In the genomic region with DNA sequence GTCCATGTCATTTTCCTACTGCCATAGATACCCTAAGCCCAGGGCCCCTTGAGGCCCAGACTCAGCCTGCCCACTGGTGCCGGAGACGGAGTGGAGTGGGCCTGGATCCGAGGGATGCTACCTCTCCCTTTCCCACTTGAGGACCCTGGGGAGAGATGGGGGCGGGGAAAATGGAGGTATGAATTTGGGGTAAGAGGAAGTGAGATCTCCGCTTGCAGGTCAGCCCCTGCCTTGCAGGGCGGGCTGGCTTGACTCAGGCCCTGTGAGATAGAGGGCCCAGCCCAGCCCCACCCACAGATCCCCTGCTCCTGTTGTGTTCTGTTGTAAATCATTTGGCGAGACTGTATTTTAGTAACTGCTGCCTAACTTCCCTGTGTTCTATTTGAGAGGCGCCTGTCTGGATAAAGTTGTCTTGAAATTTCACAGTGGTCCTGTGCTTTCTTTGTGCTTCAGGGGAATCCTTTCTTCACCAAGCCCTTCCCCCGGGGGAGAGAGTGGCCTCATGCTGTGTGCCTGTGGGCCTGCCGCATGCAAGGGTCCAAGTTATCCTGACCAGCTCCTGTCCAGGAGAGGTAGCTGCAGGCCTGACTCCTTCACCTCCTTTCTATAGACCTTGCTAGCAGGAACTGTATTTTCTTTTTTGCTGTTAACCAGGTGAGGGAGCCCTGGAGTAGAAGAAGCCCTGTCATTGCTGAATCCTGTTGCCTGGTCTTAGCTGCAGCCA, we compare ENCODE assay signal across 1 cellular context.
A peak's percentile ranks its signal among the peaks of the same experiment; 100 is the strongest.
TF ChIP-seq lines count a peak whose summit lies in the region.

No MANE protein-coding gene starts in this region.

TF ChIP-seq in HepG2, 621 proteins besides CTCF, POLR2A, EP300 and RAD21 (continued from another document):
- TF ChIP-seq SP5 (CRISPR knock-in tag; IDR thresholded peaks at IDR 0.05; ENCODE audit: borderline replicate concordance, low read depth) = no peak
- no peak for TF ChIP-seq MLLT10 (CRISPR knock-in tag; IDR thresholded peaks at IDR 0.05)
- TF ChIP-seq, protein P1, sequence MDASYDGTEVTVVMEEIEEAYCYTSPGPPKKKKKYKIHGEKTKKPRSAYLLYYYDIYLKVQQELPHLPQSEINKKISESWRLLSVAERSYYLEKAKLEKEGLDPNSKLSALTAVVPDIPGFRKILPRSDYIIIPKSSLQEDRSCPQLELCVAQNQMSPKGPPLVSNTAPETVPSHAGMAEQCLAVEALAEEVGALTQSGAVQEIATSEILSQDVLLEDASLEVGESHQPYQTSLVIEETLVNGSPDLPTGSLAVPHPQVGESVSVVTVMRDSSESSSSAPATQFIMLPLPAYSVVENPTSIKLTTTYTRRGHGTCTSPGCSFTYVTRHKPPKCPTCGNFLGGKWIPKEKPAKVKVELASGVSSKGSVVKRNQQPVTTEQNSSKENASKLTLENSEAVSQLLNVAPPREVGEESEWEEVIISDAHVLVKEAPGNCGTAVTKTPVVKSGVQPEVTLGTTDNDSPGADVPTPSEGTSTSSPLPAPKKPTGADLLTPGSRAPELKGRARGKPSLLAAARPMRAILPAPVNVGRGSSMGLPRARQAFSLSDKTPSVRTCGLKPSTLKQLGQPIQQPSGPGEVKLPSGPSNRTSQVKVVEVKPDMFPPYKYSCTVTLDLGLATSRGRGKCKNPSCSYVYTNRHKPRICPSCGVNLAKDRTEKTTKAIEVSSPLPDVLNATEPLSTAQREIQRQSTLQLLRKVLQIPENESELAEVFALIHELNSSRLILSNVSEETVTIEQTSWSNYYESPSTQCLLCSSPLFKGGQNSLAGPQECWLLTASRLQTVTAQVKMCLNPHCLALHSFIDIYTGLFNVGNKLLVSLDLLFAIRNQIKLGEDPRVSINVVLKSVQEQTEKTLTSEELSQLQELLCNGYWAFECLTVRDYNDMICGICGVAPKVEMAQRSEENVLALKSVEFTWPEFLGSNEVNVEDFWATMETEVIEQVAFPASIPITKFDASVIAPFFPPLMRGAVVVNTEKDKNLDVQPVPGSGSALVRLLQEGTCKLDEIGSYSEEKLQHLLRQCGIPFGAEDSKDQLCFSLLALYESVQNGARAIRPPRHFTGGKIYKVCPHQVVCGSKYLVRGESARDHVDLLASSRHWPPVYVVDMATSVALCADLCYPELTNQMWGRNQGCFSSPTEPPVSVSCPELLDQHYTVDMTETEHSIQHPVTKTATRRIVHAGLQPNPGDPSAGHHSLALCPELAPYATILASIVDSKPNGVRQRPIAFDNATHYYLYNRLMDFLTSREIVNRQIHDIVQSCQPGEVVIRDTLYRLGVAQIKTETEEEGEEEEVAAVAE (CRISPR knock-in tag; IDR thresholded peaks at IDR 0.05; ENCODE audit: borderline replicate concordance) = no peak
- TF ChIP-seq TOPORS (CRISPR knock-in tag; IDR thresholded peaks at IDR 0.05) = no peak
- no peak for TF ChIP-seq ZNF329 (CRISPR knock-in tag; IDR thresholded peaks at IDR 0.05; ENCODE audit: low read depth)
- TF ChIP-seq ZNF260 (CRISPR knock-in tag; IDR thresholded peaks at IDR 0.05; ENCODE audit: borderline replicate concordance, low read depth) = no peak
- no peak for TF ChIP-seq KDM5B (CRISPR knock-in tag; IDR thresholded peaks at IDR 0.05; ENCODE audit: borderline replicate concordance)
- TF ChIP-seq ZNF501 (CRISPR knock-in tag; IDR thresholded peaks at IDR 0.05) = no peak
- no peak for TF ChIP-seq ZNF644 (CRISPR knock-in tag; IDR thresholded peaks at IDR 0.05; ENCODE audit: low read depth)
- TF ChIP-seq ZNF616 (CRISPR knock-in tag; IDR thresholded peaks at IDR 0.05; ENCODE audit: low read depth) = no peak
- no peak for TF ChIP-seq RFX3 (CRISPR knock-in tag; IDR thresholded peaks at IDR 0.05)
- TF ChIP-seq POLR2G (IDR thresholded peaks at IDR 0.05; ENCODE audit: low read depth, low read length) = no peak
- TF ChIP-seq MATR3 (CRISPR knock-in tag; IDR thresholded peaks at IDR 0.05) = no peak
- 0 out of 2 replicates have a peak, but pooled peaks have one; percentile 14 for TF ChIP-seq SMC3 (IDR thresholded peaks at IDR 0.05; ENCODE audit: low read length)
- TF ChIP-seq, protein P2, sequence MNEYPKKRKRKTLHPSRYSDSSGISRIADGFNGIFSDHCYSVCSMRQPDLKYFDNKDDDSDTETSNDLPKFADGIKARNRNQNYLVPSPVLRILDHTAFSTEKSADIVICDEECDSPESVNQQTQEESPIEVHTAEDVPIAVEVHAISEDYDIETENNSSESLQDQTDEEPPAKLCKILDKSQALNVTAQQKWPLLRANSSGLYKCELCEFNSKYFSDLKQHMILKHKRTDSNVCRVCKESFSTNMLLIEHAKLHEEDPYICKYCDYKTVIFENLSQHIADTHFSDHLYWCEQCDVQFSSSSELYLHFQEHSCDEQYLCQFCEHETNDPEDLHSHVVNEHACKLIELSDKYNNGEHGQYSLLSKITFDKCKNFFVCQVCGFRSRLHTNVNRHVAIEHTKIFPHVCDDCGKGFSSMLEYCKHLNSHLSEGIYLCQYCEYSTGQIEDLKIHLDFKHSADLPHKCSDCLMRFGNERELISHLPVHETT (CRISPR knock-in tag; conservative IDR thresholded peaks at IDR 0.05) = no peak
- TF ChIP-seq, protein P3, sequence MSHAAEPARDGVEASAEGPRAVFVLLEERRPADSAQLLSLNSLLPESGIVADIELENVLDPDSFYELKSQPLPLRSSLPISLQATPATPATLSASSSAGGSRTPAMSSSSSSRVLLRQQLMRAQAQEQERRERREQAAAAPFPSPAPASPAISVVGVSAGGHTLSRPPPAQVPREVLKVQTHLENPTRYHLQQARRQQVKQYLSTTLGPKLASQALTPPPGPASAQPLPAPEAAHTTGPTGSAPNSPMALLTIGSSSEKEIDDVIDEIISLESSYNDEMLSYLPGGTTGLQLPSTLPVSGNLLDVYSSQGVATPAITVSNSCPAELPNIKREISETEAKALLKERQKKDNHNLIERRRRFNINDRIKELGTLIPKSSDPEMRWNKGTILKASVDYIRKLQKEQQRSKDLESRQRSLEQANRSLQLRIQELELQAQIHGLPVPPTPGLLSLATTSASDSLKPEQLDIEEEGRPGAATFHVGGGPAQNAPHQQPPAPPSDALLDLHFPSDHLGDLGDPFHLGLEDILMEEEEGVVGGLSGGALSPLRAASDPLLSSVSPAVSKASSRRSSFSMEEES (CRISPR knock-in tag; IDR thresholded peaks at IDR 0.05) = no peak
- no peak for TF ChIP-seq PITX1 (CRISPR knock-in tag; IDR thresholded peaks at IDR 0.05)
- TF ChIP-seq KMT2B (CRISPR knock-in tag; IDR thresholded peaks at IDR 0.05) = no peak
- TF ChIP-seq HMGA1 (CRISPR knock-in tag; conservative IDR thresholded peaks at IDR 0.05) = no peak
- no peak for TF ChIP-seq ZNF883 (CRISPR knock-in tag; IDR thresholded peaks at IDR 0.05; ENCODE audit: not compliant biosample characterization)
- TF ChIP-seq ZNF816 (CRISPR knock-in tag; IDR thresholded peaks at IDR 0.05; ENCODE audit: borderline replicate concordance) = no peak
- TF ChIP-seq RXRB (CRISPR knock-in tag; IDR thresholded peaks at IDR 0.05; ENCODE audit: borderline replicate concordance) = no peak
- TF ChIP-seq, protein P4, sequence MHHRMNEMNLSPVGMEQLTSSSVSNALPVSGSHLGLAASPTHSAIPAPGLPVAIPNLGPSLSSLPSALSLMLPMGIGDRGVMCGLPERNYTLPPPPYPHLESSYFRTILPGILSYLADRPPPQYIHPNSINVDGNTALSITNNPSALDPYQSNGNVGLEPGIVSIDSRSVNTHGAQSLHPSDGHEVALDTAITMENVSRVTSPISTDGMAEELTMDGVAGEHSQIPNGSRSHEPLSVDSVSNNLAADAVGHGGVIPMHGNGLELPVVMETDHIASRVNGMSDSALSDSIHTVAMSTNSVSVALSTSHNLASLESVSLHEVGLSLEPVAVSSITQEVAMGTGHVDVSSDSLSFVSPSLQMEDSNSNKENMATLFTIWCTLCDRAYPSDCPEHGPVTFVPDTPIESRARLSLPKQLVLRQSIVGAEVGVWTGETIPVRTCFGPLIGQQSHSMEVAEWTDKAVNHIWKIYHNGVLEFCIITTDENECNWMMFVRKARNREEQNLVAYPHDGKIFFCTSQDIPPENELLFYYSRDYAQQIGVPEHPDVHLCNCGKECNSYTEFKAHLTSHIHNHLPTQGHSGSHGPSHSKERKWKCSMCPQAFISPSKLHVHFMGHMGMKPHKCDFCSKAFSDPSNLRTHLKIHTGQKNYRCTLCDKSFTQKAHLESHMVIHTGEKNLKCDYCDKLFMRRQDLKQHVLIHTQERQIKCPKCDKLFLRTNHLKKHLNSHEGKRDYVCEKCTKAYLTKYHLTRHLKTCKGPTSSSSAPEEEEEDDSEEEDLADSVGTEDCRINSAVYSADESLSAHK (CRISPR knock-in tag; IDR thresholded peaks at IDR 0.05; ENCODE audit: borderline replicate concordance) = no peak
- TF ChIP-seq MYNN (CRISPR knock-in tag; IDR thresholded peaks at IDR 0.05; ENCODE audit: low read depth) = no peak
